ENCODE assay signal across 1 cellular context in the genomic region with DNA sequence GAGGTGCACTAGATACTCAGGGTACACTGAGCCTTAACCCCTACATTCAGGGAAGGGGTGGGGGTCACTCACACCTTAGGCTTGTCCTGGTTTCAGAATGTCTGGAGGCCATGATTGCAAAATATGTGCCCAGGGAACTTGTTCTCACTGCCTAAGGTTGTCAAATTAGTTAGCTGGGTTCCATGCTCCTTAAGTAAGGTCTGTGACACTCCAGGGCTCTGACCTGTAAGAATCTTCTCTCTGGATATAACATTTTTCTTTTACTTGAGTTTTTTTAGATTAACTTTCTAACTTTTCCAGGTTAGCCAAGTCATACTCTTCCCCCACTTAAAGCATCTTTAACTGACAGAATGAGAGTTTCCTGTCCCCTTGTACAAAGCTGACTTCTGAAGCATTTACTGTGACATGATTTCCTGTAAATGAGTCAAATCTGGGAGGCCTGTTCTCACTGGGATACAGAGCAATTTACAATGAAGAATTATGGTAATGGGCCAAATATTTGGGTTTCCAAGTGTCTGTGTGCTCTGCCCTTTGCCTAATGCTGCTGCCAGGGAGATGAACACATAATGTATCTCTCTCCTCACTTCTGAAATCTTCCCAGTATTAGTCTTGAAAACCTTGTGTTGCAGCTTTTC.
TF ChIP-seq lines count a peak whose summit lies in the region.

No MANE protein-coding gene starts in this region.

TF ChIP-seq in HepG2, 621 proteins besides CTCF, POLR2A, EP300 and RAD21 (continued from another document):
- TF ChIP-seq ZFP37 (CRISPR knock-in tag; IDR thresholded peaks at IDR 0.05; ENCODE audit: borderline replicate concordance) (no peak), ZFY (CRISPR knock-in tag; IDR thresholded peaks at IDR 0.05) (no peak), TFAP4 (IDR thresholded peaks at IDR 0.05; ENCODE audit: borderline replicate concordance, low read depth) (no peak), ZNF660 (CRISPR knock-in tag; IDR thresholded peaks at IDR 0.05; ENCODE audit: borderline replicate concordance, low read depth) (no peak), ZNF234 (CRISPR knock-in tag; conservative IDR thresholded peaks at IDR 0.05) (no peak), ZNF225 (CRISPR knock-in tag; IDR thresholded peaks at IDR 0.05) (no peak), NCOR1 (IDR thresholded peaks at IDR 0.05; ENCODE audit: borderline replicate concordance, low read length) (no peak), ZNF780A (CRISPR knock-in tag; IDR thresholded peaks at IDR 0.05) (no peak), ZNF674 (CRISPR knock-in tag; IDR thresholded peaks at IDR 0.05; ENCODE audit: low read depth) (no peak), ZNF776 (CRISPR knock-in tag; IDR thresholded peaks at IDR 0.05) (no peak)
- TF ChIP-seq, protein P1, sequence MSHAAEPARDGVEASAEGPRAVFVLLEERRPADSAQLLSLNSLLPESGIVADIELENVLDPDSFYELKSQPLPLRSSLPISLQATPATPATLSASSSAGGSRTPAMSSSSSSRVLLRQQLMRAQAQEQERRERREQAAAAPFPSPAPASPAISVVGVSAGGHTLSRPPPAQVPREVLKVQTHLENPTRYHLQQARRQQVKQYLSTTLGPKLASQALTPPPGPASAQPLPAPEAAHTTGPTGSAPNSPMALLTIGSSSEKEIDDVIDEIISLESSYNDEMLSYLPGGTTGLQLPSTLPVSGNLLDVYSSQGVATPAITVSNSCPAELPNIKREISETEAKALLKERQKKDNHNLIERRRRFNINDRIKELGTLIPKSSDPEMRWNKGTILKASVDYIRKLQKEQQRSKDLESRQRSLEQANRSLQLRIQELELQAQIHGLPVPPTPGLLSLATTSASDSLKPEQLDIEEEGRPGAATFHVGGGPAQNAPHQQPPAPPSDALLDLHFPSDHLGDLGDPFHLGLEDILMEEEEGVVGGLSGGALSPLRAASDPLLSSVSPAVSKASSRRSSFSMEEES (CRISPR knock-in tag; IDR thresholded peaks at IDR 0.05), result no peak
TF ChIP-seq in HepG2: peak in this region for 0.
